ENCODE assay signal across 7 cellular contexts in genomic region chr3:50355829-50356552, GRCh38. TPM values are rescaled to one million over a fixed set of nuclear protein-coding genes. Genes with fewer than 3 reads are reported as not detected.
DNase-seq lines count a peak whose midpoint lies in the region; ATAC-seq and TF ChIP-seq lines count a peak whose summit lies in the region.
"Had no signal": no experiment of that assay in that cellular context is flagged by ENCODE, and none has a peak within 500 bp of the region (broad histone marks: within the 10 kb centered on the region; RNA-seq: fewer than 3 reads in every experiment).

No MANE protein-coding gene starts in this region.

- H3K27ac ChIP-seq in AG04450 (ENCODE audit: low read depth, low read length): peak overlapping the region; percentile 34
- H3K27ac ChIP-seq in OCI-LY3 (ENCODE audit: low read length): no peak overlapping the region
- peak overlapping the region in 1 of 5 donors; percentile 53 for H3K27ac ChIP-seq in adrenal gland

- peaks cover 48% of the 10 kb centered on the region for H3K79me2 ChIP-seq in OCI-LY3 (ENCODE audit: low read length)

- CTCF ChIA-PET in AG04450 (lab: Charles Lee): no interaction called here

- H3K9me3 ChIP-seq in AG04450 (ENCODE audit: control insufficient read depth, insufficient read depth, low read length) (peaks cover 6% of the 10 kb centered on the region; the same call in 1 of the 2 replicates), OCI-LY3 (ENCODE audit: insufficient read depth, low read length) (no peaks in the 10 kb centered on the region), adrenal gland (replicated peaks in 1 of 3) (no peaks in the 10 kb centered on the region)

- DNase-seq in AG04450 (ENCODE audit: low read depth, low spot score) (no peak), immature natural killer cell (no peak), adrenal gland (no peak), germinal center (ENCODE audit: low spot score) (no peak)
- DNase-seq: NCI-H2081 had no signal

- no peaks in the 10 kb centered on the region for H3K27me3 ChIP-seq in AG04450 (ENCODE audit: control insufficient read depth, insufficient read depth, low read length)
- H3K27me3 ChIP-seq in OCI-LY3 (ENCODE audit: low read depth, low read length): no peaks in the 10 kb centered on the region
- H3K27me3 ChIP-seq in adrenal gland: no peaks in the 10 kb centered on the region

- H3K4me1 ChIP-seq in OCI-LY3 (ENCODE audit: low read length) (peaks cover 31% of the 10 kb centered on the region), adrenal gland (replicated peaks in 1 of 2) (peaks cover 41 to 51% of the 10 kb centered on the region in 2 donors)

- H3K36me3 ChIP-seq in OCI-LY3 (replicated peaks; ENCODE audit: low read depth, low read length) (peaks cover 33% of the 10 kb centered on the region), adrenal gland (replicated peaks in 1 of 2) (peaks cover 0 to 29% of the 10 kb centered on the region in 2 donors)

- H3K4me1 Mint-ChIP-seq in immature natural killer cell: peaks cover 57 to 62% of the 10 kb centered on the region in 2 donors

- peaks cover 0 to 5% (median 0%) of the 10 kb centered on the region in 3 donors for H3K36me3 Mint-ChIP-seq in immature natural killer cell

- H2AFZ ChIP-seq in OCI-LY3 (ENCODE audit: low read depth, low read length): no peak overlapping the region

- 0 out of 2 replicates have a peak overlapping the region, but pooled peaks have one; percentile 96 for H3K4me2 ChIP-seq in OCI-LY3 (ENCODE audit: low read length)

- WGBS in adrenal gland, 4 donors: 50 to 66% (median 63%) methylated on average over 2 to 5 of the region's 5 CpGs

- no peak overlapping the region for H3K9ac ChIP-seq in OCI-LY3 (ENCODE audit: low read length)

- no peaks in the 10 kb centered on the region for H3K9me3 Mint-ChIP-seq in immature natural killer cell

- 0 out of 2 replicates have a peak, but pooled peaks cover 10% of the 10 kb centered on the region for H4K20me1 ChIP-seq in OCI-LY3 (ENCODE audit: insufficient read depth, low read length)

- TF ChIP-seq CTCF in AG04450 (IDR thresholded peaks at IDR 0.05; ENCODE audit: low read depth, low read length): no peak
- no peak for TF ChIP-seq CTCF in OCI-LY3 (IDR thresholded peaks at IDR 0.05; ENCODE audit: low read depth, low read length)
- TF ChIP-seq CTCF in adrenal gland (IDR thresholded peaks at IDR 0.05): no peak

- peaks cover 2 to 7% (median 2%) of the 10 kb centered on the region in 3 donors for H3K27me3 Mint-ChIP-seq in immature natural killer cell (ENCODE audit: low read depth in 3 of 3)

- H3K4me3 Mint-ChIP-seq in immature natural killer cell: peak overlapping the region in 3 of 5 donors; percentile 14 to 96 (median 93)

- H3K4me3 ChIP-seq in AG04450 (ENCODE audit: low read depth, low read length): peak overlapping the region; percentile 99
- H3K4me3 ChIP-seq in OCI-LY3 (ENCODE audit: low read length): no peak overlapping the region
- peak overlapping the region in 1 of 4 donors; percentile 75 for H3K4me3 ChIP-seq in adrenal gland

- no peak for TF ChIP-seq POLR2A in adrenal gland (IDR thresholded peaks at IDR 0.05)

- peak overlapping the region in 4 of 6 donors; percentile 28 to 83 (median 36) for H3K27ac Mint-ChIP-seq in immature natural killer cell

- POLR2A ChIA-PET in AG04450 (lab: Yijun Ruan, JAX): interaction anchor here (0.5 to 1.4 kb wide), 2 partner anchors 8 to 11 kb away, joined by 3 to 4 read pairs; no protein-coding TSS in a partner anchor

- intact Hi-C loops in adrenal gland (cut with DNase I): no loop called here

- ATAC-seq in GM21723 (IDR thresholded peaks at IDR 0.05; ENCODE audit: unreplicated experiment): no peak

RNA-seq across cellular contexts. Expression of gene TMEM115, which starts 3.3 kb away (rescaled TPM):
- polyA plus RNA-seq in AG04450 (2011; rRNA removed) (26.6 and 38.1 TPM in 2 replicates), immature natural killer cell (10 to 100 TPM; 27.9 to 48.6 (median 36.6) TPM), adrenal gland (10 to 100 TPM; 23.6 to 36.6 (median 34.5) TPM)
- polyA minus RNA-seq in AG04450 (2011; rRNA and poly(A)+ RNA removed): 35.3 and 54.0 TPM in 2 replicates
- 10 to 100 TPM; 48.9 to 88.5 (median 61.8) TPM for total RNA-seq in adrenal gland

RNA-seq across cellular contexts. Expression of gene CYB561D2, which starts 5.3 kb away (rescaled TPM):
- polyA plus RNA-seq in AG04450 (2011; rRNA removed): 14.5 and 19.7 TPM in 2 replicates
- polyA minus RNA-seq in AG04450 (2011; rRNA and poly(A)+ RNA removed): 10.0 and 12.8 TPM in 2 replicates
- 100 to 1,000 TPM; 120 to 158 (median 131) TPM for polyA plus RNA-seq in immature natural killer cell
- 10 to 100 TPM; 14.0 to 39.9 (median 28.3) TPM for total RNA-seq in adrenal gland
- polyA plus RNA-seq in adrenal gland: 10 to 100 TPM; 13.7 to 26.9 (median 16.8) TPM

RNA-seq across cellular contexts. Expression of gene NPRL2, which starts 5.4 kb away (rescaled TPM):
- polyA plus RNA-seq in AG04450 (2011; rRNA removed) (25.6 and 30.2 TPM in 2 replicates), immature natural killer cell (100 to 1,000 TPM in 2 of 3 donors, 10 to 100 TPM in 1; 77.5 to 104 (median 101) TPM), adrenal gland (10 to 100 TPM; 27.5 to 57.9 (median 45.3) TPM)
- polyA minus RNA-seq in AG04450 (2011; rRNA and poly(A)+ RNA removed): 23.7 and 34.8 TPM in 2 replicates
- 10 to 100 TPM; 16.9 to 33.3 (median 22.6) TPM for total RNA-seq in adrenal gland

RNA-seq across cellular contexts. Expression of gene ZMYND10, which starts 10.5 kb away (rescaled TPM):
- polyA plus RNA-seq in AG04450 (2011; rRNA removed): 0.87 and 1.1 TPM in 2 replicates
- 1.7 and 2.0 TPM in 2 replicates for polyA minus RNA-seq in AG04450 (2011; rRNA and poly(A)+ RNA removed)
- polyA plus RNA-seq in immature natural killer cell: 1 to 10 TPM; 2.3 to 3.7 (median 3.6) TPM
- under 1 TPM in 5 of 8 donors, not detected in 3; 0.11 to 0.57 (median 0.34) TPM for total RNA-seq in adrenal gland
- polyA plus RNA-seq in adrenal gland: 1 to 10 TPM in 2 of 3 donors, not detected in 1; 1.2 to 1.9 TPM

RNA-seq across cellular contexts. Expression of gene RASSF1, which starts 15.4 kb away (rescaled TPM):
- polyA plus RNA-seq in AG04450 (2011; rRNA removed): 25.1 and 26.5 TPM in 2 replicates
- 10.8 and 13.7 TPM in 2 replicates for polyA minus RNA-seq in AG04450 (2011; rRNA and poly(A)+ RNA removed)
- 100 to 1,000 TPM; 172 to 253 (median 187) TPM for polyA plus RNA-seq in immature natural killer cell
- total RNA-seq in adrenal gland: 10 to 100 TPM; 12.4 to 27.4 (median 14.7) TPM
- 10 to 100 TPM in 2 of 3 donors, 1 to 10 TPM in 1; 9.6 to 26.4 (median 23.5) TPM for polyA plus RNA-seq in adrenal gland
